8 cellular contexts compared by ENCODE assay signal in the genomic region with DNA sequence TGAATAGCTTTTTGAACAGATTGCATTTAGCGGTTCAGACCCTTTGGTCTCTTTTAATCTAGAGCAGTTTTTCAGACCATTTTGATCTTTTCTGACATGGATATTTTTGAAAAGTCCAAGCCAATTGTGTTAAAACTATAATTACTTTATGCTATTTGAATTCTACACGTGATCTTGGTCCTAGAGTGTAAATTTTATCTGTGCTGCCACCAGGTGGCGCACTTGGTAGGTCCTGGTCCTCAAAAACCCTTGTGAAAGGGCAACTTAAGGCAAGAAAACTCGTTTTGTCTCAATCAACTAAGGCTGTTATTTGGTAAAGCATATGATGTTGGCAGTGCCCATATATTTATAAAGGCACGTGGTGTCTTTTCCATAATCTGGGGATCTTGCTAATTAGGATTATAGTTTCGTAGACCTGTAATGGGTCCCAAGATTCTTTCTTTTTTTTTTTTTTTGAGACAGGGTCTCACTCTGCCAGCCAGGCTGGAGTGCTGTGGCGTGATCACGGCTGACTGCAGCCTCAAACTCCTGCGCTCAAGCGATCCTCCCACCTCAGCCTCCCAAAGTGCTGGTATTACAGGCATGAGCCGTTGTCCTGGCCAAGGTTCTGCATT.
DNase-seq lines count a peak whose midpoint lies in the region; ATAC-seq lines count a peak whose summit lies in the region.

No MANE protein-coding gene starts in this region.

- no peak overlapping the region for H3K4me3 Mint-ChIP-seq in effector memory CD8-positive, alpha-beta T cell

- peak; percentile 76 for DNase-seq in AG08395 (ENCODE audit: low spot score)
- peak; percentile 43 for DNase-seq in GM19238 (ENCODE audit: insufficient read length, low spot score)
- peak; percentile 41 to 70 for DNase-seq in NCI-H524 (lab: John Stamatoyannopoulos, UW)
- peak; percentile 40 to 56 for DNase-seq in activated CD4-positive, alpha-beta T cell treated with anti-CD3 and anti-CD28 coated beads, Interleukin-2, amount 50 U/mL, for 24 hours (ENCODE audit: low read depth in 1 of 2, low spot score in 1 of 2)
- peak; percentile 52 to 65 (median 57) for DNase-seq in effector memory CD8-positive, alpha-beta T cell
- peak; percentile 72 for DNase-seq in midbrain (lab: John Stamatoyannopoulos, UW)
- DNase-seq in stimulated activated CD8-positive, alpha-beta memory T cell treated with anti-CD3 and anti-CD28 coated beads, Interleukin-4, amount 100 ng/mL, for 24 hours (ENCODE audit: low read depth): peak; percentile 45

- peak; percentile 56 for ATAC-seq in effector memory CD8-positive, alpha-beta T cell (replicated peaks)
- ATAC-seq in HG02610 (IDR thresholded peaks at IDR 0.05; ENCODE audit: unreplicated experiment): no peak

- H3K36me3 Mint-ChIP-seq in effector memory CD8-positive, alpha-beta T cell (ENCODE audit: insufficient read depth): no peaks in the 10 kb centered on the region

- H3K27ac Mint-ChIP-seq in effector memory CD8-positive, alpha-beta T cell: no peak overlapping the region

- H3K4me1 Mint-ChIP-seq in effector memory CD8-positive, alpha-beta T cell (ENCODE audit: low read depth in 2 of 2): no peaks in the 10 kb centered on the region

- no peaks in the 10 kb centered on the region for H3K27me3 Mint-ChIP-seq in effector memory CD8-positive, alpha-beta T cell

- H3K9me3 Mint-ChIP-seq in effector memory CD8-positive, alpha-beta T cell: no peaks in the 10 kb centered on the region
